In the genomic region with DNA sequence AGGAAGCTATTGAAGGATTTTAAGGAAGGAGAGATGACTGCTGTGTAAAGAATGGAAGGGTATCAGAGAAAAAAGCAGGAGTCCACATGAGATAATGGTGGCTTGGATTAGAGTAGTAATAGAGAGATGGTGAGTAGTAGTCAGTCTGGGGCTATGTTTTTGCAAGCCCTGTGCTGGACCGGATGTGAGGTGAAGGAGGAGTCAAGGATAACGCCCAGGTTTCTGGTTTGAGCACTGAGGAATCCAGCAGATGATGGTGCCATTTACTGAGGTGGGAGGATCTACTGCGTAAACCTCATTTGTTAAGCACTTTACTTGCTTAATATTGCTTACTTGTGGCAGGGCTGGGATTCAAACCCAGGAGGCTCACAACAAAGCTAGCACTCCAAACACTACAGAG, we compare ENCODE assay signal across 10 cellular contexts. TPM values are rescaled to one million over a fixed set of nuclear protein-coding genes. Genes with fewer than 3 reads are reported as not detected.
DNase-seq lines count a peak whose midpoint lies in the region; ATAC-seq and TF ChIP-seq lines count a peak whose summit lies in the region.
"Had no signal": no experiment of that assay in that cellular context is flagged by ENCODE, and none has a peak within 500 bp of the region (broad histone marks: within the 10 kb centered on the region; RNA-seq: fewer than 3 reads in every experiment).

No MANE protein-coding gene starts in this region.

- TF ChIP-seq CTCF in AG04449 (IDR thresholded peaks at IDR 0.05; ENCODE audit: insufficient read depth, low read length, missing control alignments) (no peak), brain microvascular endothelial cell (IDR thresholded peaks at IDR 0.05; ENCODE audit: low read depth, low read length, missing control alignments) (no peak)

- DNase-seq in AG04449 (ENCODE audit: low read depth, low spot score) (no peak), brain microvascular endothelial cell (no peak), globus pallidus (ENCODE audit: low spot score) (no peak), H4 (ENCODE audit: low spot score) (no peak), superior temporal gyrus (ENCODE audit: extremely low spot score) (no peak)
- DNase-seq: effector CD4-positive, alpha-beta T cell; NCI-H1092 treated with DMSO at 0.1 percent for 48 hours had no signal

- H3K36me3 ChIP-seq in HUES48 (ENCODE audit: control insufficient read depth, insufficient read depth, low read length) (peaks cover 19% of the 10 kb centered on the region), brain microvascular endothelial cell (replicated peaks) (no peaks in the 10 kb centered on the region), mucosa of stomach (ENCODE audit: control insufficient read depth, insufficient read depth, low read length) (no peaks in the 10 kb centered on the region)

- H3K9ac ChIP-seq in HUES48 (ENCODE audit: low read depth, low read length): no peak overlapping the region
- H3K9ac ChIP-seq in mucosa of stomach (ENCODE audit: low read length): peak overlapping the region; percentile 92

- H3K9me3 ChIP-seq in HUES48 (ENCODE audit: control insufficient read depth, insufficient read depth, low read length) (no peaks in the 10 kb centered on the region), mucosa of stomach (ENCODE audit: control insufficient read depth, low read length) (no peaks in the 10 kb centered on the region)

- POLR2A ChIA-PET in AG04449 (lab: Yijun Ruan, JAX): interaction anchor here (0.7 to 1.4 kb wide), 3 partner anchors 11 to 29 kb away, joined by 3 to 5 read pairs (median 5); no protein-coding TSS in a partner anchor

- CTCF ChIA-PET in AG04449 (lab: Yijun Ruan, JAX): interaction anchor here (0.9 to 3.3 kb wide), 5 partner anchors 8 to 363 kb away, joined by 3 to 48 read pairs (median 11); no protein-coding TSS in a partner anchor

- no peak for ATAC-seq in GM18511 (IDR thresholded peaks at IDR 0.05; ENCODE audit: unreplicated experiment)

- peak overlapping the region; percentile 15 for H3K4me3 ChIP-seq in AG04449 (ENCODE audit: low read depth, low read length)
- H3K4me3 ChIP-seq in HUES48 (ENCODE audit: low read depth, low read length): peak overlapping the region; percentile 85
- peak overlapping the region; percentile 92 for H3K4me3 ChIP-seq in brain microvascular endothelial cell (ENCODE audit: low read depth, low read length)
- H3K4me3 ChIP-seq in mucosa of stomach (ENCODE audit: low read length): peak overlapping the region; percentile 70

- H3K4me1 ChIP-seq in HUES48 (ENCODE audit: control insufficient read depth, insufficient read depth, low read length): peaks cover 16% of the 10 kb centered on the region
- H3K4me1 ChIP-seq in mucosa of stomach (ENCODE audit: control insufficient read depth, insufficient read depth, low read length): peaks cover 23% of the 10 kb centered on the region

- no peaks in the 10 kb centered on the region for H3K27me3 ChIP-seq in HUES48 (ENCODE audit: control insufficient read depth, insufficient read depth, low read length)
- no peaks in the 10 kb centered on the region for H3K27me3 ChIP-seq in brain microvascular endothelial cell (replicated peaks)
- no peaks in the 10 kb centered on the region for H3K27me3 ChIP-seq in mucosa of stomach (ENCODE audit: control insufficient read depth, insufficient read depth, low read length)

- in situ Hi-C loops in brain microvascular endothelial cell (cut with HindIII; ENCODE audit: low pct_ligation_motif_present, low sequenced_read_pairs): loop anchor here (25.0 kb wide), 1 partner anchor 362 kb away; no protein-coding TSS in a partner anchor

- H3K27ac ChIP-seq in HUES48 (ENCODE audit: low read depth, low read length) (no peak overlapping the region), brain microvascular endothelial cell (peak overlapping the region; percentile 87)

RNA-seq across cellular contexts. Expression of a gene that starts 1.1 kb away (rescaled TPM):
- 4.0 and 7.4 TPM in 2 replicates for total RNA-seq in H4 (2014; rRNA removed; shearing (Covaris generic))

RNA-seq across cellular contexts. Expression of a gene that starts 1.2 kb away (rescaled TPM):
- 19.0 and 21.1 TPM in 2 replicates for total RNA-seq in H4 (2014; rRNA removed; shearing (Covaris generic))

RNA-seq across cellular contexts. Expression of a gene that starts 38.8 kb away (rescaled TPM):
- total RNA-seq in H4 (2014; rRNA removed; shearing (Covaris generic)): 7.1 and 9.6 TPM in 2 replicates

RNA-seq across cellular contexts. Expression of a gene that starts 54.8 kb away (rescaled TPM):
- 0.02 TPM in 1 of 2 replicates, not detected in the other for total RNA-seq in H4 (2014; rRNA removed; shearing (Covaris generic))

Comparison
In these comparisons a context has a peak if more than half of its experiments do, and no peak if none do; other contexts are left out.
1. H3K4me3 ChIP-seq: peak in every context shown above with its lines; median percentile 92 in brain microvascular endothelial cell; 85 in HUES48; 70 in mucosa of stomach; 15 in AG04449.